Comparison of ENCODE assay signal across 28 cellular contexts in the genomic region with DNA sequence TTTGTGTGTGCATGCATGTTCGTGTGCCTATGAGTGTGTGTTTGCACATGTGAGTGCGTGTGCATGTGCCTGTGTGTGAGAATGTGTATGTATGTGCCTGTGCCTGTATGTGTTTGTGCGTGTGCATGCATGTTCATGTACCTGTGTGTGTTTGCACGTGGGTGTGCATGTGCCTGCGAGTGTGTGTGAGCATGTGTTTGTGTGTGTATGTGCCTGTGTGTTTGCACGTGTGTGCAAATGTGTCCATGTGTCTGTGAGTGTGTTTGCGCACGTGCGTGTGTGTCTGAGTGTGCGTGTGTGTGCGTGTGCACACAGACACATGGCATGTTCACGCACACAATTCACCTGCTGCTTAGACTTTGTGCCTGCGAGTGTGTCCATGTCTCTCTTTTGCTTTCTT.
"Had no signal": no experiment of that assay in that cellular context is flagged by ENCODE, and none has a peak within 500 bp of the region (broad histone marks: within the 10 kb centered on the region; RNA-seq: fewer than 3 reads in every experiment).

No MANE protein-coding gene starts in this region.

- FAIRE-seq: colon, endometrium, frontal cortex, TTC549 had no signal

- DNase-seq: activated B cell treated with CpG ODN at 0.5 μM for 24 hours; activated CD4-positive, alpha-beta memory T cell treated with anti-CD3 and anti-CD28 coated beads for 36 hours; activated CD4-positive, alpha-beta T cell treated with anti-CD3 and anti-CD28 coated beads, Interleukin-2, amount 10 ng/mL, durations not matched to agents 24 days and 14 days; activated CD8-positive, alpha-beta memory T cell treated with anti-CD3 and anti-CD28 coated beads, Interleukin-2, amount 10 ng/mL, durations not matched to agents 7 days and 5 days; activated CD8-positive, alpha-beta memory T cell treated with anti-CD3 and anti-CD28 coated beads, Interleukin-2, amount 50 U/mL, for 4 hours; activated CD8-positive, alpha-beta T cell treated with anti-CD3 and anti-CD28 coated beads, Interleukin-2, amount 10 ng/mL, durations not matched to agents 7 days and 5 days; activated effector memory CD4-positive, alpha-beta T cell treated with anti-CD3 and anti-CD28 coated beads, Interleukin-2, amount 50 U/mL, for 16 hours; activated naive CD4-positive, alpha-beta T cell treated with anti-CD3 and anti-CD28 coated beads for 36 hours; activated naive CD8-positive, alpha-beta T cell treated with anti-CD3 and anti-CD28 coated beads for 36 hours; activated naive CD8-positive, alpha-beta T cell treated with anti-CD3 and anti-CD28 coated beads, Interleukin-2, amount 50 U/mL, for 24 hours; activated T-cell treated with anti-CD3 and anti-CD28 coated beads, Interleukin-2, amount 50 U/mL, for 1 hour; activated T-cell treated with anti-CD3 and anti-CD28 coated beads, Interleukin-2, amount 50 U/mL, for 48 hours; adrenal gland; amygdala; aorta; body of pancreas; caudate nucleus; cortex of kidney; effector CD8-positive, alpha-beta T cell; foreskin fibroblast; T-helper 2 cell had no signal

- H3K9me3 ChIP-seq: adrenal gland, body of pancreas had no signal

- H3K4me3 ChIP-seq: adrenal gland, body of pancreas had no signal

- H3K27ac ChIP-seq: adrenal gland, body of pancreas, VCaP had no signal

- H3K27me3 ChIP-seq: adrenal gland, body of pancreas had no signal

- H3K4me1 ChIP-seq: adrenal gland, body of pancreas had no signal

- ATAC-seq: activated CD4-positive, CD25-positive, alpha-beta regulatory T cell treated with anti-CD3 and anti-CD28 coated beads, Interleukin-2, amount 50 U/mL, for 24 hours; activated CD8-positive, alpha-beta memory T cell treated with anti-CD3 and anti-CD28 coated beads, Interleukin-2, amount 10 ng/mL, durations not matched to agents 7 days and 5 days; activated CD8-positive, alpha-beta T cell treated with anti-CD3 and anti-CD28 coated beads, Interleukin-2, amount 10 ng/mL, durations not matched to agents 7 days and 5 days; activated naive CD8-positive, alpha-beta T cell treated with anti-CD3 and anti-CD28 coated beads, Interleukin-2, amount 50 U/mL, for 24 hours; body of pancreas; esophagus mucosa had no signal

- H3K36me3 ChIP-seq: adrenal gland had no signal
